8 cellular contexts compared by ENCODE assay signal in genomic region chr15:76139368-76140068, GRCh38.
DNase-seq lines count a peak whose midpoint lies in the region; ATAC-seq and TF ChIP-seq lines count a peak whose summit lies in the region.

No MANE protein-coding gene starts in this region.

- H2AK9ac ChIP-seq in IMR-90 (replicated peaks; ENCODE audit: low read depth, low read length, poor library complexity): peak overlapping the region; percentile 19

- H3K36me3 ChIP-seq in IMR-90 (ENCODE audit: control insufficient read depth, insufficient read depth, low read length) (no peaks in the 10 kb centered on the region), tibial nerve (no peaks in the 10 kb centered on the region)

- intact Hi-C loops in IMR-90 (cut with micrococcal nuclease): loop anchor here (1.0 to 10.0 kb wide), 3 partner anchors 82 to 329 kb away; no protein-coding TSS in a partner anchor

- no peak overlapping the region for H2AK5ac ChIP-seq in IMR-90 (ENCODE audit: low read depth, low read length)

- H2BK15ac ChIP-seq in IMR-90 (ENCODE audit: low read depth, low read length): no peak overlapping the region

- H4K91ac ChIP-seq in IMR-90 (ENCODE audit: insufficient read depth, low read depth, low read length): no peak overlapping the region

- in situ Hi-C loops in IMR-90 (cut with MboI; ENCODE audit: low sequenced_read_pairs): loop anchor here (10.0 kb wide), 1 partner anchor 325 kb away; no protein-coding TSS in a partner anchor

- peaks cover 49% of the 10 kb centered on the region for H3K27me3 ChIP-seq in IMR-90 (ENCODE audit: control insufficient read depth, insufficient read depth, low read length)
- H3K27me3 ChIP-seq in tibial nerve: peaks cover 0 to 21% of the 10 kb centered on the region in 2 donors

- H3K4me2 ChIP-seq in IMR-90 (ENCODE audit: low read depth, low read length): no peak overlapping the region

- no peak overlapping the region for H4K8ac ChIP-seq in IMR-90 (ENCODE audit: low read depth in 2 of 2, low read length in 2 of 2)

- H2BK120ac ChIP-seq in IMR-90 (ENCODE audit: low read depth, low read length): no peak overlapping the region

- BruUV-seq in IMR-90 (replicated peaks; lab: Mats Ljungman, UMichigan): no TSS peak

- H3K4me3 ChIP-seq in IMR-90 (ENCODE audit: insufficient read depth, low read depth, low read length) (no peak overlapping the region), tibial nerve (no peak overlapping the region)

- H3K4me1 Mint-ChIP-seq in osteocyte (ENCODE audit: unreplicated experiment): peaks cover 9% of the 10 kb centered on the region

- CTCF ChIA-PET in IMR-90 (lab: Yijun Ruan, JAX): interaction anchor here (0.6 to 2.2 kb wide), 15 partner anchors 9 to 718 kb away, joined by 3 to 29 read pairs (median 4); partner anchors contain the start of genes NRG4 and TMEM266

- TF ChIP-seq EP300 in tibial nerve (IDR thresholded peaks at IDR 0.05): no peak

- H3K56ac ChIP-seq in IMR-90 (ENCODE audit: extremely low read depth, insufficient read depth, low read length): no peak overlapping the region

- peak; percentile 99 for ATAC-seq in IMR-90 (ENCODE audit: low read depth)

- no peak overlapping the region for H3K4ac ChIP-seq in IMR-90 (ENCODE audit: low read depth, low read length)

- H3K27me3 Mint-ChIP-seq in osteocyte (ENCODE audit: unreplicated experiment): peaks cover 39% of the 10 kb centered on the region

- H2BK20ac ChIP-seq in IMR-90 (ENCODE audit: low read depth, low read length): no peak overlapping the region

- no peaks in the 10 kb centered on the region for H3K36me3 Mint-ChIP-seq in osteocyte (ENCODE audit: unreplicated experiment)

- dilution Hi-C loops in IMR-90 (cut with HindIII; ENCODE audit: low sequenced_read_pairs, unreplicated experiment): no loop called here

- H3K27ac ChIP-seq in IMR-90 (ENCODE audit: insufficient read depth, low read length) (no peak overlapping the region), tibial nerve (no peak overlapping the region)

- TF ChIP-seq CTCF in GM12874 (IDR thresholded peaks at IDR 0.05; ENCODE audit: insufficient read depth, low read depth, low read length): peak; percentile 91
- TF ChIP-seq CTCF in IMR-90 (conservative IDR thresholded peaks at IDR 0.05; ENCODE audit: low read depth, low read length): peak; percentile 87
- peak; percentile 83 for TF ChIP-seq CTCF in osteocyte (IDR thresholded peaks at IDR 0.05)
- peak; percentile 79 to 92 (median 81) for TF ChIP-seq CTCF in tibial nerve (IDR thresholded peaks at IDR 0.05)

- H3K4me1 ChIP-seq in IMR-90 (ENCODE audit: control insufficient read depth, insufficient read depth, low read length): no peaks in the 10 kb centered on the region
- H3K4me1 ChIP-seq in tibial nerve: peaks cover 0 to 13% (median 0%) of the 10 kb centered on the region in 4 donors

- no peaks in the 10 kb centered on the region for H3K9me3 Mint-ChIP-seq in osteocyte (ENCODE audit: unreplicated experiment)

- H4K5ac ChIP-seq in IMR-90 (ENCODE audit: low read depth, low read length): no peak overlapping the region

- no peak for TF ChIP-seq POLR2A in IMR-90 (IDR thresholded peaks at IDR 0.05; ENCODE audit: low read depth, low read length)
- TF ChIP-seq POLR2A in tibial nerve (IDR thresholded peaks at IDR 0.05): no peak

- H3K9ac ChIP-seq in IMR-90 (ENCODE audit: low read depth, low read length): no peak overlapping the region

- no peaks in the 10 kb centered on the region for H3K79me1 ChIP-seq in IMR-90 (ENCODE audit: low read depth in 1 of 2, low read length in 2 of 2)

- no peak overlapping the region for H3K27ac Mint-ChIP-seq in osteocyte (ENCODE audit: unreplicated experiment)

- 26% methylated on average over 13 of the region's 16 CpGs; no CpG with 5 or more reads in 1 of the 2 experiments for WGBS in IMR-90 (ENCODE audit: extremely low coverage in 2 of 2, insufficient read length in 1 of 2), 2 experiments
- WGBS in tibial nerve, 2 donors: 18 to 21% methylated on average over 16 of the region's 16 CpGs

- H3K14ac ChIP-seq in IMR-90 (replicated peaks; ENCODE audit: low read depth, low read length): no peak overlapping the region

- DNase-seq in A172 (ENCODE audit: low spot score) (peak; percentile 68), IMR-90 (peak; percentile 66), SHP77 (lab: John Stamatoyannopoulos, UW) (peak; percentile 65 to 74), glomerular endothelial cell (ENCODE audit: extremely low read depth, low read depth, low spot score) (peak; percentile 44), osteocyte (ENCODE audit: extremely low spot score, unreplicated experiment) (peak; percentile 89), tibial nerve (ENCODE audit: low spot score in 2 of 2) (peak; percentile 67 to 89)
- peak; percentile 84 for DNase-seq in activated effector memory CD4-positive, alpha-beta T cell treated with anti-CD3 and anti-CD28 coated beads, Interleukin-2, amount 50 U/mL, for 16 hours

- no peak overlapping the region for H2BK5ac ChIP-seq in IMR-90 (ENCODE audit: low read depth, low read length, poor library complexity, severe bottlenecking)

- no peaks in the 10 kb centered on the region for H3K9me3 ChIP-seq in IMR-90 (ENCODE audit: control insufficient read depth, insufficient read depth, low read length)
- peaks cover 0 to 3% (median 0%) of the 10 kb centered on the region in 4 donors for H3K9me3 ChIP-seq in tibial nerve

- no peaks in the 10 kb centered on the region for H4K20me1 ChIP-seq in IMR-90 (ENCODE audit: insufficient read depth, low read length)

- no peak overlapping the region for H3K23ac ChIP-seq in IMR-90 (ENCODE audit: low read depth, low read length)

- no peak overlapping the region for H3K18ac ChIP-seq in IMR-90 (ENCODE audit: low read depth, low read length)

- POLR2A ChIA-PET in IMR-90 (lab: Charles Lee; ENCODE audit: unreplicated experiment): no interaction called here

- H3K4me3 Mint-ChIP-seq in osteocyte (ENCODE audit: unreplicated experiment): no peak overlapping the region

- peak overlapping the region; percentile 69 for H2AFZ ChIP-seq in IMR-90 (replicated peaks; ENCODE audit: low read length, poor library complexity)

- peak; percentile 79 for TF ChIP-seq RAD21 in IMR-90 (IDR thresholded peaks at IDR 0.05; ENCODE audit: low read length)

- H3K9me1 ChIP-seq in IMR-90 (ENCODE audit: insufficient read depth, low read length): no peaks in the 10 kb centered on the region

TF ChIP-seq in IMR-90, 13 proteins besides CTCF, POLR2A, EP300 and RAD21:
- TF ChIP-seq RFX5 (IDR thresholded peaks at IDR 0.05; ENCODE audit: low read depth, low read length): no peak
- TF ChIP-seq SMC3 (IDR thresholded peaks at IDR 0.05; ENCODE audit: low read depth, low read length): peak; percentile 84
TF ChIP-seq in IMR-90: peak in this region for 1.
